Comparison of ENCODE assay signal across 8 cellular contexts in genomic region chr2:25165992-25166618, GRCh38. TPM values are rescaled to one million over a fixed set of nuclear protein-coding genes. Genes with fewer than 3 reads are reported as not detected.
DNase-seq lines count a peak whose midpoint lies in the region; ATAC-seq and TF ChIP-seq lines count a peak whose summit lies in the region.

No MANE protein-coding gene starts in this region.

- POLR2A ChIA-PET in WTC11 (lab: Charles Lee), result interaction anchor here (0.6 to 1.4 kb wide), 3 partner anchors 65 to 387 kb away, joined by 3 to 4 read pairs (median 4); no protein-coding TSS in a partner anchor

- no peak overlapping the region for H3K27ac ChIP-seq in smooth muscle cell (ENCODE audit: low read depth)

- H3K4me3 ChIP-seq in smooth muscle cell, result no peak overlapping the region

- no peak overlapping the region for H3K4me3 Mint-ChIP-seq in WTC11
- H3K4me3 Mint-ChIP-seq in endothelial cell (ENCODE audit: unreplicated experiment), result no peak overlapping the region

- CTCF ChIA-PET in WTC11 (lab: Charles Lee), result interaction anchor here (0.6 to 2.3 kb wide), 29 partner anchors 12 to 534 kb away, joined by 3 to 63 read pairs (median 3); partner anchors contain the start of gene EFR3B

- H3K9ac ChIP-seq in smooth muscle cell (ENCODE audit: low read depth), result no peak overlapping the region

- H4K20me1 ChIP-seq in smooth muscle cell (ENCODE audit: low read depth), result no peaks in the 10 kb centered on the region

- no peaks in the 10 kb centered on the region for H3K9me3 Mint-ChIP-seq in WTC11
- H3K9me3 Mint-ChIP-seq in endothelial cell (ENCODE audit: unreplicated experiment), result no peaks in the 10 kb centered on the region

- no peak overlapping the region for H2AFZ ChIP-seq in smooth muscle cell (ENCODE audit: low read depth)

- peak; percentile 10 to 38 (median 18) for DNase-seq in stimulated activated naive CD4-positive, alpha-beta T cell (lab: John Stamatoyannopoulos, UW)
- no peak for DNase-seq in stimulated activated naive CD4-positive, alpha-beta T cell treated with Interleukin-2 at 50 U/mL for 16 hours (lab: John Stamatoyannopoulos, UW)
- DNase-seq in NCI-H1092 (lab: John Stamatoyannopoulos, UW), result peak; percentile 17
- DNase-seq in WTC11 (ENCODE audit: low spot score), result peak; percentile 70
- DNase-seq in endothelial cell (ENCODE audit: low spot score), result peak; percentile 32
- DNase-seq in smooth muscle cell (lab: John Stamatoyannopoulos, UW; ENCODE audit: unreplicated experiment), result no peak
- no peak for DNase-seq in cerebellar cortex (ENCODE audit: low spot score)

- H3K27ac Mint-ChIP-seq in WTC11 (no peak overlapping the region), endothelial cell (ENCODE audit: unreplicated experiment) (no peak overlapping the region)

- no peaks in the 10 kb centered on the region for H3K79me2 ChIP-seq in smooth muscle cell (ENCODE audit: low read depth)

- H3K36me3 ChIP-seq in smooth muscle cell (ENCODE audit: low read depth), result no peaks in the 10 kb centered on the region

- peaks cover 63% of the 10 kb centered on the region for H3K27me3 Mint-ChIP-seq in WTC11 (ENCODE audit: low read depth)
- peaks cover 15% of the 10 kb centered on the region for H3K27me3 Mint-ChIP-seq in endothelial cell (ENCODE audit: unreplicated experiment)

- H3K4me1 ChIP-seq in smooth muscle cell (ENCODE audit: low read depth), result peaks cover 11% of the 10 kb centered on the region

- no peaks in the 10 kb centered on the region for H3K36me3 Mint-ChIP-seq in WTC11
- no peaks in the 10 kb centered on the region for H3K36me3 Mint-ChIP-seq in endothelial cell (ENCODE audit: low read depth, unreplicated experiment)

- no peak overlapping the region for H3K4me2 ChIP-seq in smooth muscle cell

- ATAC-seq in HG02610 (IDR thresholded peaks at IDR 0.05; ENCODE audit: unreplicated experiment) (peak; percentile 73), WTC11 (peak; percentile 73)

- no peak for TF ChIP-seq CTCF in WTC11 (IDR thresholded peaks at IDR 0.05)
- no peak for TF ChIP-seq CTCF in endothelial cell (IDR thresholded peaks at IDR 0.05; ENCODE audit: unreplicated experiment)
- peak; percentile 13 for TF ChIP-seq CTCF in smooth muscle cell (IDR thresholded peaks at IDR 0.05; ENCODE audit: borderline replicate concordance, insufficient read depth, poor library complexity, severe bottlenecking)

- H3K27me3 ChIP-seq in smooth muscle cell (ENCODE audit: low read depth), result peaks cover 74% of the 10 kb centered on the region

- H3K4me1 Mint-ChIP-seq in WTC11 (peaks cover 9% of the 10 kb centered on the region), endothelial cell (ENCODE audit: unreplicated experiment) (no peaks in the 10 kb centered on the region)

- 55% methylated on average over 10 of the region's 10 CpGs for WGBS in smooth muscle cell (ENCODE audit: low lambda C conversion rate)

- H3K9me3 ChIP-seq in smooth muscle cell (replicated peaks; ENCODE audit: low read depth), result no peaks in the 10 kb centered on the region

- no peaks in the 10 kb centered on the region for H3F3A ChIP-seq in smooth muscle cell (ENCODE audit: low read depth)

TF ChIP-seq in WTC11, 78 proteins besides CTCF, POLR2A, EP300 and RAD21:
- TF ChIP-seq TEAD1 (CRISPR knock-in tag; IDR thresholded peaks at IDR 0.05), result no peak
- TF ChIP-seq, protein P1, sequence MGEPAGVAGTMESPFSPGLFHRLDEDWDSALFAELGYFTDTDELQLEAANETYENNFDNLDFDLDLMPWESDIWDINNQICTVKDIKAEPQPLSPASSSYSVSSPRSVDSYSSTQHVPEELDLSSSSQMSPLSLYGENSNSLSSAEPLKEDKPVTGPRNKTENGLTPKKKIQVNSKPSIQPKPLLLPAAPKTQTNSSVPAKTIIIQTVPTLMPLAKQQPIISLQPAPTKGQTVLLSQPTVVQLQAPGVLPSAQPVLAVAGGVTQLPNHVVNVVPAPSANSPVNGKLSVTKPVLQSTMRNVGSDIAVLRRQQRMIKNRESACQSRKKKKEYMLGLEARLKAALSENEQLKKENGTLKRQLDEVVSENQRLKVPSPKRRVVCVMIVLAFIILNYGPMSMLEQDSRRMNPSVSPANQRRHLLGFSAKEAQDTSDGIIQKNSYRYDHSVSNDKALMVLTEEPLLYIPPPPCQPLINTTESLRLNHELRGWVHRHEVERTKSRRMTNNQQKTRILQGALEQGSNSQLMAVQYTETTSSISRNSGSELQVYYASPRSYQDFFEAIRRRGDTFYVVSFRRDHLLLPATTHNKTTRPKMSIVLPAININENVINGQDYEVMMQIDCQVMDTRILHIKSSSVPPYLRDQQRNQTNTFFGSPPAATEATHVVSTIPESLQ (CRISPR knock-in tag; IDR thresholded peaks at IDR 0.05), result no peak
- TF ChIP-seq ZNF263 (CRISPR knock-in tag; IDR thresholded peaks at IDR 0.05; ENCODE audit: low read depth), result no peak
- TF ChIP-seq EMX1 (CRISPR knock-in tag; IDR thresholded peaks at IDR 0.05), result no peak
- no peak for TF ChIP-seq GTF2I (CRISPR knock-in tag; conservative IDR thresholded peaks at IDR 0.05)
- TF ChIP-seq PRRX2 (CRISPR knock-in tag; IDR thresholded peaks at IDR 0.05), result no peak
- no peak for TF ChIP-seq NFE2L1 (CRISPR knock-in tag; IDR thresholded peaks at IDR 0.05)
- no peak for TF ChIP-seq RELA (CRISPR knock-in tag; IDR thresholded peaks at IDR 0.05; ENCODE audit: borderline replicate concordance)
- TF ChIP-seq JAZF1 (CRISPR knock-in tag; IDR thresholded peaks at IDR 0.05), result no peak

RNA-seq across cellular contexts. Expression of gene POMC, which starts 2.3 kb away (rescaled TPM):
- total RNA-seq in WTC11 (2021) (3.2 to 4.4 TPM (median 3.7 TPM) in 3 replicates), endothelial cell (ENCODE audit: unreplicated experiment) (0.64 TPM), smooth muscle cell (not detected in 2 replicates)
- polyA plus RNA-seq in smooth muscle cell, result 0.70 TPM in 1 of 2 replicates, not detected in the other

Comparison
In these comparisons a context has a peak if more than half of its experiments do, and no peak if none do; other contexts are left out.
1. DNase-seq: peak in stimulated activated naive CD4-positive, alpha-beta T cell (6 of 6), NCI-H1092 (single experiment), WTC11 (single experiment) and endothelial cell (single experiment); none in stimulated activated naive CD4-positive, alpha-beta T cell treated with Interleukin-2 at 50 U/mL for 16 hours (single experiment), smooth muscle cell (single experiment) and cerebellar cortex (single experiment).